28 cellular contexts compared by ENCODE assay signal in the genomic region with DNA sequence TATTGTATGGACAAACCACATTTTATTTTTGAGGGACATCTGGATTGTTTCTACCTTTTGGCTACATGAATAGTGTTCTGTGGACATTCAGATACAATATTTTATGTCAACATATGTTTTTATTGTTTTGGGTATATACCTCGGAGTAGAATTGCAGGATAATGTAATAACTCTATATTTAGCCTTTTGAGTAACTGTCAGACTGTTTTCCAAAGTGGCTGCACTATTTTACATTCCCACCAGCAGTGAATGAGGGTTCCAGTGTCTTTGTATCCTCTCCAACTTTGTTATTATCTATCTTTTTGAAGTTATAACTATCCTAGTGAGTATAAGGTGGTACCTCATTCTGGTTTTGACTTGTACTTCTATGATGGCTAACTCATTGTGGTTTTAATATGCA.
"Had no signal": no experiment of that assay in that cellular context is flagged by ENCODE, and none has a peak within 500 bp of the region (broad histone marks: within the 10 kb centered on the region; RNA-seq: fewer than 3 reads in every experiment).

No MANE protein-coding gene starts in this region.

- H3K27ac Mint-ChIP-seq: mesothelial cell of epicardium; natural killer cell treated with Interleukin-12 subunit alpha and Interleukin-12 subunit beta and Interleukin-15 and Interleukin-18, amount 100 ng/mL, for 72 hours; stimulated activated memory B cell treated with anti-CD40 and anti-IgM and Interleukin-4, amounts not matched to agents 10 μg/mL and 1 μg/mL and 100 μg/mL, for 72 hours; stimulated activated naive CD8-positive, alpha-beta T cell treated with anti-CD3 and anti-CD28 coated beads, Interleukin-15, amount 100 ng/mL, for 72 hours had no signal

- H3K4me3 Mint-ChIP-seq: mesothelial cell of epicardium; natural killer cell treated with Interleukin-12 subunit alpha and Interleukin-12 subunit beta and Interleukin-15 and Interleukin-18, amount 100 ng/mL, for 72 hours; neural crest cell; stimulated activated memory B cell treated with anti-CD40 and anti-IgM and Interleukin-4, amounts not matched to agents 10 μg/mL and 1 μg/mL and 100 μg/mL, for 72 hours; stimulated activated naive CD8-positive, alpha-beta T cell treated with anti-CD3 and anti-CD28 coated beads, Interleukin-15, amount 100 ng/mL, for 72 hours had no signal

- H3K4me3 ChIP-seq: lung, pancreas, prostate gland, smooth muscle cell, thyroid gland, transverse colon, upper lobe of right lung, uterus had no signal

- H3K36me3 ChIP-seq: pancreas, prostate gland, thyroid gland, transverse colon, upper lobe of right lung, uterus had no signal

- H3K4me1 ChIP-seq: prostate gland, thyroid gland, upper lobe of right lung had no signal

- H3K27me3 ChIP-seq: pancreas, thyroid gland, transverse colon, upper lobe of right lung, uterus had no signal

- H3K4me2 ChIP-seq: smooth muscle cell had no signal

- H3K27ac ChIP-seq: pancreas, prostate gland, thyroid gland, transverse colon, upper lobe of right lung, uterus had no signal

- H3K36me3 Mint-ChIP-seq: natural killer cell treated with Interleukin-12 subunit alpha and Interleukin-12 subunit beta and Interleukin-15 and Interleukin-18, amount 100 ng/mL, for 72 hours had no signal

- H3K27me3 Mint-ChIP-seq: naive thymus-derived CD4-positive, alpha-beta T cell; natural killer cell treated with Interleukin-12 subunit alpha and Interleukin-12 subunit beta and Interleukin-15 and Interleukin-18, amount 100 ng/mL, for 72 hours; stimulated activated memory B cell treated with anti-CD40 and anti-IgM and Interleukin-4, amounts not matched to agents 10 μg/mL and 1 μg/mL and 100 μg/mL, for 72 hours; stimulated activated naive CD8-positive, alpha-beta T cell treated with anti-CD3 and anti-CD28 coated beads, Interleukin-15, amount 100 ng/mL, for 72 hours had no signal

- H3K9me3 Mint-ChIP-seq: mesothelial cell of epicardium; natural killer cell treated with Interleukin-12 subunit alpha and Interleukin-12 subunit beta and Interleukin-15 and Interleukin-18, amount 100 ng/mL, for 72 hours; stimulated activated memory B cell treated with anti-CD40 and anti-IgM and Interleukin-4, amounts not matched to agents 10 μg/mL and 1 μg/mL and 100 μg/mL, for 72 hours; stimulated activated naive CD8-positive, alpha-beta T cell treated with anti-CD3 and anti-CD28 coated beads, Interleukin-15, amount 100 ng/mL, for 72 hours had no signal

- FAIRE-seq: keratinocyte, pancreas had no signal

- ATAC-seq: left cardiac atrium; left lobe of liver; naive thymus-derived CD4-positive, alpha-beta T cell; natural killer cell treated with Interleukin-12 subunit alpha and Interleukin-12 subunit beta and Interleukin-15 and Interleukin-18, amount 100 ng/mL, for 72 hours; pancreas; sciatic nerve; stimulated activated memory B cell treated with anti-CD40 and anti-IgM and Interleukin-4, amounts not matched to agents 10 μg/mL and 1 μg/mL and 100 μg/mL, for 72 hours; stimulated activated naive CD8-positive, alpha-beta T cell treated with anti-CD3 and anti-CD28 coated beads, Interleukin-15, amount 100 ng/mL, for 72 hours; upper lobe of right lung had no signal

- H3K9me3 ChIP-seq: pancreas, prostate gland, thyroid gland, transverse colon, upper lobe of right lung, uterus had no signal

- DNase-seq: hippocampal formation; kidney glomerular epithelial cell; left cardiac atrium; mesendoderm; naive thymus-derived CD4-positive, alpha-beta T cell; nucleus accumbens; pancreas; posterior cingulate gyrus; stimulated activated CD4-positive, alpha-beta T cell treated with anti-CD3 and anti-CD28 coated beads, Interleukin-1b, Interleukin-23, amount 100 ng/mL, for 48 hours; stimulated activated CD4-positive, alpha-beta T cell treated with anti-CD3 and anti-CD28 coated beads, Interleukin-2, amount 100 ng/mL, for 48 hours; stimulated activated CD4-positive, alpha-beta T cell treated with anti-CD3 and anti-CD28 coated beads, Interleukin-4, amount 100 ng/mL, for 4 hours; stimulated activated CD8-positive, alpha-beta memory T cell treated with anti-CD3 and anti-CD28 coated beads, Interleukin-4, amount 100 ng/mL, for 48 hours; stimulated activated naive CD4-positive, alpha-beta T cell treated with Interleukin-2 at 50 U/mL for 16 hours; stimulated activated naive CD8-positive, alpha-beta T cell treated with anti-CD3 and anti-CD28 coated beads, Interleukin-15, amount 100 ng/mL, for 72 hours; thyroid gland; transverse colon; upper lobe of right lung; uterus had no signal
